In the genomic region with DNA sequence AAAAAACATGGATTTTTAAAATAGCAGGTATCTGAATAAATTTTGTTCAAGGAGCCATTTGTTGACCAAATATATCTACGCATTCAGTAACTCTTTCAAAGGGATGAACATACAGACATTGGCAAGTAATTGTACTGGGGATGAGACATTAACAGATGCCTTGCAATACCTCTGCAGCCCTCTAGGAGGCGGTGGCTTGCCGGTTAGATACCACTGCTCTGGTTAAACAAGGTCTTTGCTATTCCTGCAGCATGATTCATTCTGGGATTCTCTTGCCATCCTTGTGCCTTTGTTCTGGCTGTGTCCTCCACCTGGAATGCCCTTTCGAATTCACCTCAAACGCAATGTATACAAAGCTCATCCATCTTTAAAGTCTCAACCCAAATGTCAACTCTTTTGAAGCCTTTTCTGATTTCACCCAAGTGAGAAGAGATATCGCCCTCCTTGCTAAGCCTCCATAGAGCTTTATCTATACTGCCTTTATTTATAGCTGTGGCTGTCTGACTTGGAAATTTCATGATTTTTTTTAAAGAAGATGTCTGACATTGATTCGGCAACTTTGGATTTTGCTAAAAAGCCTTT, we compare ENCODE assay signal across 8 cellular contexts.
DNase-seq lines count a peak whose midpoint lies in the region; ATAC-seq and TF ChIP-seq lines count a peak whose summit lies in the region.

No MANE protein-coding gene starts in this region.

- H3F3A ChIP-seq in smooth muscle cell (ENCODE audit: low read depth), result no peaks in the 10 kb centered on the region

- WGBS in smooth muscle cell (ENCODE audit: low lambda C conversion rate), result 37% methylated on average over 7 of the region's 7 CpGs

- H3K4me2 ChIP-seq in smooth muscle cell, result no peak overlapping the region

- no peaks in the 10 kb centered on the region for H3K27me3 ChIP-seq in dorsolateral prefrontal cortex
- H3K27me3 ChIP-seq in smooth muscle cell (ENCODE audit: low read depth), result no peaks in the 10 kb centered on the region

- no peaks in the 10 kb centered on the region for H3K79me2 ChIP-seq in smooth muscle cell (ENCODE audit: low read depth)

- TF ChIP-seq CTCF in dorsolateral prefrontal cortex (IDR thresholded peaks at IDR 0.05 in 54 of 56, conservative IDR thresholded peaks at IDR 0.05 in 2 of 56; ENCODE audit: low read depth in 1 of 56, partially characterized antibody in 56 of 56) (peak in 35 of 56 donors; percentile 5 to 42 (median 25)), smooth muscle cell (IDR thresholded peaks at IDR 0.05; ENCODE audit: borderline replicate concordance, insufficient read depth, poor library complexity, severe bottlenecking) (peak; percentile 51)

- H3K27ac ChIP-seq in dorsolateral prefrontal cortex (no peak overlapping the region), smooth muscle cell (ENCODE audit: low read depth) (no peak overlapping the region)

- H3K4me3 ChIP-seq in dorsolateral prefrontal cortex (no peak overlapping the region), smooth muscle cell (no peak overlapping the region)

- H3K9me3 ChIP-seq in smooth muscle cell (replicated peaks; ENCODE audit: low read depth), result no peaks in the 10 kb centered on the region

- DNase-seq in Right ventricle myocardium inferior (ENCODE audit: missing footprints) (peak; percentile 66), left ventricle myocardium superior (no peak), NCI-H146 (lab: John Stamatoyannopoulos, UW) (peak; percentile 73), dorsolateral prefrontal cortex (no peak), smooth muscle cell (lab: John Stamatoyannopoulos, UW; ENCODE audit: unreplicated experiment) (no peak), NCI-H2081 treated with DMSO at 0.1 percent for 48 hours (lab: John Stamatoyannopoulos, UW) (no peak), NCI-H1105 (lab: John Stamatoyannopoulos, UW) (no peak), anterior cingulate cortex (lab: John Stamatoyannopoulos, UW) (no peak)

- no peak overlapping the region for H3K9ac ChIP-seq in smooth muscle cell (ENCODE audit: low read depth)

- no peaks in the 10 kb centered on the region for H3K4me1 ChIP-seq in smooth muscle cell (ENCODE audit: low read depth)

- H3K36me3 ChIP-seq in smooth muscle cell (ENCODE audit: low read depth), result no peaks in the 10 kb centered on the region

- H4K20me1 ChIP-seq in smooth muscle cell (ENCODE audit: low read depth), result no peaks in the 10 kb centered on the region

- no peak for ATAC-seq in Right ventricle myocardium inferior
- ATAC-seq in left ventricle myocardium superior, result no peak

- no peak overlapping the region for H2AFZ ChIP-seq in smooth muscle cell (ENCODE audit: low read depth)

- intact Hi-C loops in Right ventricle myocardium inferior (cut with DNase I), result no loop called here
- intact Hi-C loops in left ventricle myocardium superior (cut with micrococcal nuclease), result no loop called here
- intact Hi-C loops in dorsolateral prefrontal cortex (cut with DNase I), result loop anchor here (10.0 kb wide), 2 partner anchors 136 to 446 kb away; no protein-coding TSS in a partner anchor

Comparison
In these comparisons a context has a peak if more than half of its experiments do, and no peak if none do; other contexts are left out.
1. DNase-seq: peak in Right ventricle myocardium inferior (single experiment) and NCI-H146 (single experiment); none in left ventricle myocardium superior (single experiment), dorsolateral prefrontal cortex (0 of 10), smooth muscle cell (single experiment), NCI-H2081 treated with DMSO at 0.1 percent for 48 hours (single experiment), NCI-H1105 (single experiment) and anterior cingulate cortex (0 of 58).
2. intact Hi-C loops: an anchor here in dorsolateral prefrontal cortex (10.0 kb wide); none called in Right ventricle myocardium inferior and left ventricle myocardium superior.